14 cellular contexts compared by ENCODE assay signal in the genomic region with DNA sequence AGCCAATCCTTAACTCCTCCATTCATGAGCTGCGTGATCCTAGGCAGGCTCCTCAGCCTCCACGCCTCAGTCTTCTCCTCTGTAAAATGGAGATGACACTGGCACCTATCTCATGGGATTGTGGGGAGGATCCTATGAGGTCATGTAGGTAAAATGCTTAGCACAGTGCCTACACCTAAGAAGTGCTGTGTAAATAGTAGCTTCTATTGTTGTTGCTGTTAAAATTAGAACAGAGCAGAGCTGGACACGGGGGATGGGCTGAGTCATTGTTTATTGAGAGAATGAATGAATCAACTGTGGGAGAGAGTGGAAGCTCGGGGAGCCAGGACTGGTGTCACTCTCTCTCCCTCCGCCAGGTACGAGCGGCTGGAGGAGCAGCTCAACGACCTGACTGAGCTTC. TPM values are rescaled to one million over a fixed set of nuclear protein-coding genes. Genes with fewer than 3 reads are reported as not detected.
DNase-seq lines count a peak whose midpoint lies in the region; ATAC-seq and TF ChIP-seq lines count a peak whose summit lies in the region.
"Had no signal": no experiment of that assay in that cellular context is flagged by ENCODE, and none has a peak within 500 bp of the region (broad histone marks: within the 10 kb centered on the region; RNA-seq: fewer than 3 reads in every experiment).

No MANE protein-coding gene starts in this region.

- H3K4me1 ChIP-seq in breast epithelium: no peaks in the 10 kb centered on the region

- POLR2A ChIA-PET in MCF 10A (lab: Yijun Ruan, JAX): interaction anchor here (0.6 to 11.8 kb wide), 17 partner anchors 8 to 252 kb away, joined by 3 to 210 read pairs (median 3); a partner anchor contains a TSS
- POLR2A ChIA-PET in WTC11 (lab: Charles Lee): interaction anchor here (1.6 kb wide), 2 partner anchors 31 to 51 kb away, joined by 4 to 7 read pairs; a partner anchor contains a TSS

- ATAC-seq in WTC11: no peak
- peak; percentile 61 for ATAC-seq in left ventricle myocardium superior
- ATAC-seq in HG03159 (IDR thresholded peaks at IDR 0.05; ENCODE audit: unreplicated experiment): no peak

- peaks cover 9% of the 10 kb centered on the region for H3K27me3 Mint-ChIP-seq in MCF 10A (ENCODE audit: insufficient read depth, unreplicated experiment)
- H3K27me3 Mint-ChIP-seq in WTC11 (ENCODE audit: low read depth): no peaks in the 10 kb centered on the region
- H3K27me3 Mint-ChIP-seq: IgD-negative memory B cell had no signal

- no peak for TF ChIP-seq POLR2A in breast epithelium (IDR thresholded peaks at IDR 0.05)

- H3K9me3 Mint-ChIP-seq in MCF 10A (ENCODE audit: unreplicated experiment): no peaks in the 10 kb centered on the region
- no peaks in the 10 kb centered on the region for H3K9me3 Mint-ChIP-seq in WTC11
- H3K9me3 Mint-ChIP-seq: IgD-negative memory B cell; T-helper 2 cell treated with Interferon-gamma antibody and Interleukin-4, amounts not matched to agents 5 μg/mL and 100 μg/mL, for 36 hours had no signal

- DNase-seq in MCF 10A (ENCODE audit: unreplicated experiment): peak; percentile 90
- DNase-seq in breast epithelium (ENCODE audit: low spot score in 2 of 2): no peak
- no peak for DNase-seq in WTC11 (ENCODE audit: low spot score)
- peak; percentile 27 for DNase-seq in left ventricle myocardium superior
- no peak for DNase-seq in DMS79 treated with DMSO at 0.1 percent for 48 hours (lab: John Stamatoyannopoulos, UW)
- no peak for DNase-seq in stimulated activated naive CD4-positive, alpha-beta T cell (lab: John Stamatoyannopoulos, UW)
- DNase-seq: activated T-cell treated with anti-CD3 and anti-CD28 coated beads for 4 hours; cerebellar nuclear complex; stimulated activated CD4-positive, alpha-beta T cell treated with anti-CD3 and anti-CD28 coated beads, Interleukin-4, amount 100 ng/mL, for 4 hours; thyroid gland had no signal

- H3K9me3 ChIP-seq in breast epithelium: no peaks in the 10 kb centered on the region
- H3K9me3 ChIP-seq: thyroid gland had no signal

- no peaks in the 10 kb centered on the region for H3K36me3 ChIP-seq in breast epithelium
- H3K36me3 ChIP-seq: thyroid gland had no signal

- H3K36me3 Mint-ChIP-seq in MCF 10A (ENCODE audit: insufficient read depth, unreplicated experiment): no peaks in the 10 kb centered on the region
- H3K36me3 Mint-ChIP-seq in WTC11: peaks cover 5% of the 10 kb centered on the region
- H3K36me3 Mint-ChIP-seq: IgD-negative memory B cell had no signal

- no peak overlapping the region for H3K4me3 Mint-ChIP-seq in MCF 10A (ENCODE audit: unreplicated experiment)
- no peak overlapping the region for H3K4me3 Mint-ChIP-seq in WTC11
- H3K4me3 Mint-ChIP-seq: IgD-negative memory B cell; T-helper 2 cell treated with Interferon-gamma antibody and Interleukin-4, amounts not matched to agents 5 μg/mL and 100 μg/mL, for 36 hours had no signal

- H3K27ac ChIP-seq in breast epithelium: no peak overlapping the region
- peak overlapping the region; percentile 97 for H3K27ac ChIP-seq in temporal lobe (ENCODE audit: low read depth, low read length)
- H3K27ac ChIP-seq: thyroid gland had no signal

- no peak overlapping the region for H3K27ac Mint-ChIP-seq in MCF 10A (ENCODE audit: low read depth, unreplicated experiment)
- H3K27ac Mint-ChIP-seq in WTC11: 0 out of 2 replicates have a peak overlapping the region, but pooled peaks have one; percentile 66
- H3K27ac Mint-ChIP-seq: IgD-negative memory B cell; T-helper 2 cell treated with Interferon-gamma antibody and Interleukin-4, amounts not matched to agents 5 μg/mL and 100 μg/mL, for 36 hours had no signal

- TF ChIP-seq CTCF in MCF 10A (IDR thresholded peaks at IDR 0.05; ENCODE audit: unreplicated experiment) (no peak), breast epithelium (IDR thresholded peaks at IDR 0.05) (no peak), WTC11 (IDR thresholded peaks at IDR 0.05) (no peak)

- H3K4me3 ChIP-seq in breast epithelium: no peak overlapping the region
- H3K4me3 ChIP-seq: thyroid gland had no signal

- H3K4me1 Mint-ChIP-seq in MCF 10A (ENCODE audit: insufficient read depth, unreplicated experiment) (peaks cover 24% of the 10 kb centered on the region), WTC11 (peaks cover 29% of the 10 kb centered on the region)

- no TSS peak for BruUV-seq in MCF 10A (replicated peaks; lab: Mats Ljungman, UMichigan)

- CTCF ChIA-PET in MCF 10A (lab: Yijun Ruan, JAX): interaction anchor here (0.5 to 22.3 kb wide), 21 partner anchors 9 to 1176 kb away, joined by 3 to 1857 read pairs (median 5); a partner anchor contains a TSS
- CTCF ChIA-PET in WTC11 (lab: Charles Lee): interaction anchor here (0.6 to 13.3 kb wide), 28 partner anchors 8 to 281 kb away, joined by 3 to 684 read pairs (median 5); a partner anchor contains a TSS

- intact Hi-C loops in MCF 10A (cut with micrococcal nuclease): no loop called here
- intact Hi-C loops in breast epithelium (cut with DNase I; ENCODE audit: low total_unique reads): loop anchor here (5.0 kb wide), 1 partner anchor 52 kb away; a partner anchor contains a TSS
- intact Hi-C loops in left ventricle myocardium superior (cut with micrococcal nuclease): no loop called here

- H3K27me3 ChIP-seq in breast epithelium: no peaks in the 10 kb centered on the region
- H3K27me3 ChIP-seq: thyroid gland had no signal

TF ChIP-seq in WTC11, 78 proteins besides CTCF, POLR2A, EP300 and RAD21 (continues in another document):
- TF ChIP-seq GABPB1 (CRISPR knock-in tag; IDR thresholded peaks at IDR 0.05) (no peak), SP1 (CRISPR knock-in tag; conservative IDR thresholded peaks at IDR 0.05) (no peak), PRRX2 (CRISPR knock-in tag; IDR thresholded peaks at IDR 0.05) (no peak), ZNF396 (CRISPR knock-in tag; IDR thresholded peaks at IDR 0.05; ENCODE audit: borderline replicate concordance) (no peak), CREB1 (CRISPR knock-in tag; IDR thresholded peaks at IDR 0.05) (no peak), NFYB (CRISPR knock-in tag; conservative IDR thresholded peaks at IDR 0.05; ENCODE audit: low read depth) (no peak), FOXP1 (CRISPR knock-in tag; IDR thresholded peaks at IDR 0.05; ENCODE audit: borderline replicate concordance) (no peak), NFATC4 (CRISPR knock-in tag; IDR thresholded peaks at IDR 0.05) (no peak)
- TF ChIP-seq, protein P1, sequence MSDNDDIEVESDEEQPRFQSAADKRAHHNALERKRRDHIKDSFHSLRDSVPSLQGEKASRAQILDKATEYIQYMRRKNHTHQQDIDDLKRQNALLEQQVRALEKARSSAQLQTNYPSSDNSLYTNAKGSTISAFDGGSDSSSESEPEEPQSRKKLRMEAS (CRISPR knock-in tag; IDR thresholded peaks at IDR 0.05): no peak
- TF ChIP-seq, protein P2, sequence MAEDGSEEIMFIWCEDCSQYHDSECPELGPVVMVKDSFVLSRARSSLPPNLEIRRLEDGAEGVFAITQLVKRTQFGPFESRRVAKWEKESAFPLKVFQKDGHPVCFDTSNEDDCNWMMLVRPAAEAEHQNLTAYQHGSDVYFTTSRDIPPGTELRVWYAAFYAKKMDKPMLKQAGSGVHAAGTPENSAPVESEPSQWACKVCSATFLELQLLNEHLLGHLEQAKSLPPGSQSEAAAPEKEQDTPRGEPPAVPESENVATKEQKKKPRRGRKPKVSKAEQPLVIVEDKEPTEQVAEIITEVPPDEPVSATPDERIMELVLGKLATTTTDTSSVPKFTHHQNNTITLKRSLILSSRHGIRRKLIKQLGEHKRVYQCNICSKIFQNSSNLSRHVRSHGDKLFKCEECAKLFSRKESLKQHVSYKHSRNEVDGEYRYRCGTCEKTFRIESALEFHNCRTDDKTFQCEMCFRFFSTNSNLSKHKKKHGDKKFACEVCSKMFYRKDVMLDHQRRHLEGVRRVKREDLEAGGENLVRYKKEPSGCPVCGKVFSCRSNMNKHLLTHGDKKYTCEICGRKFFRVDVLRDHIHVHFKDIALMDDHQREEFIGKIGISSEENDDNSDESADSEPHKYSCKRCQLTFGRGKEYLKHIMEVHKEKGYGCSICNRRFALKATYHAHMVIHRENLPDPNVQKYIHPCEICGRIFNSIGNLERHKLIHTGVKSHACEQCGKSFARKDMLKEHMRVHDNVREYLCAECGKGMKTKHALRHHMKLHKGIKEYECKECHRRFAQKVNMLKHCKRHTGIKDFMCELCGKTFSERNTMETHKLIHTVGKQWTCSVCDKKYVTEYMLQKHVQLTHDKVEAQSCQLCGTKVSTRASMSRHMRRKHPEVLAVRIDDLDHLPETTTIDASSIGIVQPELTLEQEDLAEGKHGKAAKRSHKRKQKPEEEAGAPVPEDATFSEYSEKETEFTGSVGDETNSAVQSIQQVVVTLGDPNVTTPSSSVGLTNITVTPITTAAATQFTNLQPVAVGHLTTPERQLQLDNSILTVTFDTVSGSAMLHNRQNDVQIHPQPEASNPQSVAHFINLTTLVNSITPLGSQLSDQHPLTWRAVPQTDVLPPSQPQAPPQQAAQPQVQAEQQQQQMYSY (CRISPR knock-in tag; IDR thresholded peaks at IDR 0.05): no peak
- TF ChIP-seq, protein P3, sequence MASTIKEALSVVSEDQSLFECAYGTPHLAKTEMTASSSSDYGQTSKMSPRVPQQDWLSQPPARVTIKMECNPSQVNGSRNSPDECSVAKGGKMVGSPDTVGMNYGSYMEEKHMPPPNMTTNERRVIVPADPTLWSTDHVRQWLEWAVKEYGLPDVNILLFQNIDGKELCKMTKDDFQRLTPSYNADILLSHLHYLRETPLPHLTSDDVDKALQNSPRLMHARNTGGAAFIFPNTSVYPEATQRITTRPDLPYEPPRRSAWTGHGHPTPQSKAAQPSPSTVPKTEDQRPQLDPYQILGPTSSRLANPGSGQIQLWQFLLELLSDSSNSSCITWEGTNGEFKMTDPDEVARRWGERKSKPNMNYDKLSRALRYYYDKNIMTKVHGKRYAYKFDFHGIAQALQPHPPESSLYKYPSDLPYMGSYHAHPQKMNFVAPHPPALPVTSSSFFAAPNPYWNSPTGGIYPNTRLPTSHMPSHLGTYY (CRISPR knock-in tag; IDR thresholded peaks at IDR 0.05): no peak
- TF ChIP-seq, protein P4, sequence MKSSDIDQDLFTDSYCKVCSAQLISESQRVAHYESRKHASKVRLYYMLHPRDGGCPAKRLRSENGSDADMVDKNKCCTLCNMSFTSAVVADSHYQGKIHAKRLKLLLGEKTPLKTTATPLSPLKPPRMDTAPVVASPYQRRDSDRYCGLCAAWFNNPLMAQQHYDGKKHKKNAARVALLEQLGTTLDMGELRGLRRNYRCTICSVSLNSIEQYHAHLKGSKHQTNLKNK (CRISPR knock-in tag; IDR thresholded peaks at IDR 0.05): no peak

RNA-seq across cellular contexts. Expression of a gene that starts 43.0 kb away (rescaled TPM):
- total RNA-seq in MCF 10A (2022) (0.54 and 0.79 TPM in 2 replicates), breast epithelium (1 to 10 TPM; 1.1 to 2.2 (median 2.0) TPM), WTC11 (2021) (9.5 to 11.2 TPM (median 11.2 TPM) in 3 replicates), left ventricle myocardium superior (1.3 TPM), temporal lobe (27.5 TPM)

RNA-seq across cellular contexts. Expression of a gene that starts 50.8 kb away (rescaled TPM):
- total RNA-seq in MCF 10A (2022) (2.8 and 6.0 TPM in 2 replicates), breast epithelium (1 to 10 TPM in 2 of 3 donors, under 1 TPM in 1; 0.98 to 2.2 (median 1.1) TPM), WTC11 (2021) (8.7 to 10.8 TPM (median 10.8 TPM) in 3 replicates), left ventricle myocardium superior (1.5 TPM), temporal lobe (0.98 TPM)

RNA-seq across cellular contexts. Expression of a gene that starts 59.3 kb away (rescaled TPM):
- total RNA-seq in MCF 10A (2022) (18.4 and 21.5 TPM in 2 replicates), breast epithelium (10 to 100 TPM; 10.2 to 19.3 (median 12.5) TPM), WTC11 (2021) (10.3 to 11.6 TPM (median 11.0 TPM) in 3 replicates), left ventricle myocardium superior (6.1 TPM), temporal lobe (19.4 TPM)

Comparison
In these comparisons a context has a peak if more than half of its experiments do, and no peak if none do; other contexts are left out.
1. DNase-seq: peak in MCF 10A (single experiment) and left ventricle myocardium superior (single experiment); none in breast epithelium (0 of 2), WTC11 (single experiment), DMS79 treated with DMSO at 0.1 percent for 48 hours (single experiment) and stimulated activated naive CD4-positive, alpha-beta T cell (0 of 6).